Comparison of ENCODE assay signal across 23 cellular contexts in the genomic region with DNA sequence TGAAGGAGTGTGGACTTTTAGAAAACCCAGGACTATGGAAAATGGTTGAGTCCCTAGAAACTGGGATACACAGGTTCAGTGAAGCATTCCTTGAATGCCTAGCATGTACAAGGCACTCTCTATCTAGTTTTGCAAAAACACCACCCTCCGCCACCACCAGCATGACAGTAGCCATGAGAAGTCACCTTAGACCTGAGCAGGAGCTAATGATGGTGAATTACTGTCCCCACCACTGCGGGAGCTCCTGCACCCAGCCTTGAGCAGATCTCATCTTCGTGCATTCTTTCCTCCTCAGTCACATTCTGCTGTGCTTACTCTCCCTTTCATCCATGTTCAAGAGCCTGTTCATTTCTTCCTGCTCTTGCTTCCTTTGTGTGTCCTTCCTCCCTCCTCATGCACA.
"Had no signal": no experiment of that assay in that cellular context is flagged by ENCODE, and none has a peak within 500 bp of the region (broad histone marks: within the 10 kb centered on the region; RNA-seq: fewer than 3 reads in every experiment).

No MANE protein-coding gene starts in this region.

- H3K27ac Mint-ChIP-seq: activated CD4-positive, alpha-beta memory T cell treated with anti-CD3 and anti-CD28 coated beads, Interleukin-2, amount 10 ng/mL, durations not matched to agents 7 days and 5 days; activated CD4-positive, alpha-beta T cell treated with anti-CD3 and anti-CD28 coated beads for 36 hours; activated CD4-positive, alpha-beta T cell treated with anti-CD3 and anti-CD28 coated beads, Interleukin-2, amount 10 ng/mL, durations not matched to agents 7 days and 5 days; activated naive CD4-positive, alpha-beta T cell treated with anti-CD3 and anti-CD28 coated beads, Interleukin-2, amount 10 ng/mL, durations not matched to agents 7 days and 5 days; activated naive CD4-positive, alpha-beta T cell treated with anti-CD3 and anti-CD28 coated beads, Interleukin-2, amount 50 U/mL, for 72 hours; activated naive CD8-positive, alpha-beta T cell treated with anti-CD3 and anti-CD28 coated beads, Interleukin-2, amount 10 ng/mL, durations not matched to agents 7 days and 5 days; activated T-cell treated with anti-CD3 and anti-CD28 coated beads, Interleukin-2, amount 50 U/mL, for 24 hours; activated T-cell treated with anti-CD3 and anti-CD28 coated beads, Interleukin-2, amount 50 U/mL, for 72 hours; brain had no signal

- H3K36me3 Mint-ChIP-seq: activated naive CD4-positive, alpha-beta T cell treated with anti-CD3 and anti-CD28 coated beads, Interleukin-2, amount 10 ng/mL, durations not matched to agents 7 days and 5 days; activated naive CD4-positive, alpha-beta T cell treated with anti-CD3 and anti-CD28 coated beads, Interleukin-2, amount 50 U/mL, for 72 hours; activated naive CD8-positive, alpha-beta T cell treated with anti-CD3 and anti-CD28 coated beads, Interleukin-2, amount 10 ng/mL, durations not matched to agents 7 days and 5 days; brain had no signal

- DNase-seq: activated CD4-positive, alpha-beta memory T cell treated with anti-CD3 and anti-CD28 coated beads, Interleukin-2, amount 10 ng/mL, durations not matched to agents 7 days and 5 days; activated CD4-positive, alpha-beta T cell treated with anti-CD3 and anti-CD28 coated beads for 36 hours; activated CD4-positive, alpha-beta T cell treated with anti-CD3 and anti-CD28 coated beads, Interleukin-2, amount 10 ng/mL, durations not matched to agents 7 days and 5 days; activated CD4-positive, alpha-beta T cell treated with anti-CD3 and anti-CD28 coated beads, Interleukin-2, amount 50 U/mL, for 4 hours; activated CD4-positive, CD25-positive, alpha-beta regulatory T cell; activated CD4-positive, CD25-positive, alpha-beta regulatory T cell treated with anti-CD3 and anti-CD28 coated beads, Interleukin-2, amount 50 U/mL, for 72 hours; activated CD8-positive, alpha-beta memory T cell treated with anti-CD3 and anti-CD28 coated beads, Interleukin-2, amount 50 U/mL, for 48 hours; activated gamma-delta T cell; activated naive CD4-positive, alpha-beta T cell; activated naive CD4-positive, alpha-beta T cell treated with anti-CD3 and anti-CD28 coated beads, Interleukin-2, amount 10 ng/mL, durations not matched to agents 7 days and 5 days; activated naive CD8-positive, alpha-beta T cell treated with anti-CD3 and anti-CD28 coated beads, Interleukin-2, amount 10 ng/mL, durations not matched to agents 7 days and 5 days; activated T-cell treated with anti-CD3 and anti-CD28 coated beads for 4 hours; activated T-cell treated with anti-CD3 and anti-CD28 coated beads, Interleukin-2, amount 50 U/mL, for 24 hours; activated T-cell treated with anti-CD3 and anti-CD28 coated beads, Interleukin-2, amount 50 U/mL, for 72 hours; central memory CD4-positive, alpha-beta T cell; cerebellar nuclear complex; colonic mucosa; effector CD8-positive, alpha-beta T cell; foreskin fibroblast; glutamatergic neuron; T-helper 2 cell had no signal

- H3K4me3 Mint-ChIP-seq: activated CD4-positive, alpha-beta memory T cell treated with anti-CD3 and anti-CD28 coated beads, Interleukin-2, amount 10 ng/mL, durations not matched to agents 7 days and 5 days; activated CD4-positive, alpha-beta T cell treated with anti-CD3 and anti-CD28 coated beads for 36 hours; activated CD4-positive, alpha-beta T cell treated with anti-CD3 and anti-CD28 coated beads, Interleukin-2, amount 10 ng/mL, durations not matched to agents 7 days and 5 days; activated naive CD4-positive, alpha-beta T cell treated with anti-CD3 and anti-CD28 coated beads, Interleukin-2, amount 10 ng/mL, durations not matched to agents 7 days and 5 days; activated naive CD8-positive, alpha-beta T cell treated with anti-CD3 and anti-CD28 coated beads, Interleukin-2, amount 10 ng/mL, durations not matched to agents 7 days and 5 days; activated T-cell treated with anti-CD3 and anti-CD28 coated beads, Interleukin-2, amount 50 U/mL, for 24 hours; activated T-cell treated with anti-CD3 and anti-CD28 coated beads, Interleukin-2, amount 50 U/mL, for 72 hours; brain had no signal

- H3K9me3 Mint-ChIP-seq: activated CD4-positive, alpha-beta memory T cell treated with anti-CD3 and anti-CD28 coated beads, Interleukin-2, amount 10 ng/mL, durations not matched to agents 7 days and 5 days; activated CD4-positive, alpha-beta T cell treated with anti-CD3 and anti-CD28 coated beads, Interleukin-2, amount 10 ng/mL, durations not matched to agents 7 days and 5 days; activated naive CD4-positive, alpha-beta T cell treated with anti-CD3 and anti-CD28 coated beads, Interleukin-2, amount 10 ng/mL, durations not matched to agents 7 days and 5 days; activated naive CD4-positive, alpha-beta T cell treated with anti-CD3 and anti-CD28 coated beads, Interleukin-2, amount 50 U/mL, for 72 hours; activated naive CD8-positive, alpha-beta T cell treated with anti-CD3 and anti-CD28 coated beads, Interleukin-2, amount 10 ng/mL, durations not matched to agents 7 days and 5 days; activated T-cell treated with anti-CD3 and anti-CD28 coated beads, Interleukin-2, amount 50 U/mL, for 24 hours; activated T-cell treated with anti-CD3 and anti-CD28 coated beads, Interleukin-2, amount 50 U/mL, for 72 hours; brain had no signal

- ATAC-seq: activated CD4-positive, alpha-beta T cell treated with anti-CD3 and anti-CD28 coated beads for 36 hours; activated naive CD4-positive, alpha-beta T cell treated with anti-CD3 and anti-CD28 coated beads, Interleukin-2, amount 50 U/mL, for 72 hours; activated T-cell treated with anti-CD3 and anti-CD28 coated beads, Interleukin-2, amount 50 U/mL, for 72 hours had no signal

- H3K4me1 Mint-ChIP-seq: activated CD4-positive, alpha-beta memory T cell treated with anti-CD3 and anti-CD28 coated beads, Interleukin-2, amount 10 ng/mL, durations not matched to agents 7 days and 5 days; activated CD4-positive, alpha-beta T cell treated with anti-CD3 and anti-CD28 coated beads for 36 hours; activated CD4-positive, alpha-beta T cell treated with anti-CD3 and anti-CD28 coated beads, Interleukin-2, amount 10 ng/mL, durations not matched to agents 7 days and 5 days; activated naive CD4-positive, alpha-beta T cell treated with anti-CD3 and anti-CD28 coated beads, Interleukin-2, amount 10 ng/mL, durations not matched to agents 7 days and 5 days; brain had no signal
